ENCODE assay signal across 1 cellular context in the genomic region with DNA sequence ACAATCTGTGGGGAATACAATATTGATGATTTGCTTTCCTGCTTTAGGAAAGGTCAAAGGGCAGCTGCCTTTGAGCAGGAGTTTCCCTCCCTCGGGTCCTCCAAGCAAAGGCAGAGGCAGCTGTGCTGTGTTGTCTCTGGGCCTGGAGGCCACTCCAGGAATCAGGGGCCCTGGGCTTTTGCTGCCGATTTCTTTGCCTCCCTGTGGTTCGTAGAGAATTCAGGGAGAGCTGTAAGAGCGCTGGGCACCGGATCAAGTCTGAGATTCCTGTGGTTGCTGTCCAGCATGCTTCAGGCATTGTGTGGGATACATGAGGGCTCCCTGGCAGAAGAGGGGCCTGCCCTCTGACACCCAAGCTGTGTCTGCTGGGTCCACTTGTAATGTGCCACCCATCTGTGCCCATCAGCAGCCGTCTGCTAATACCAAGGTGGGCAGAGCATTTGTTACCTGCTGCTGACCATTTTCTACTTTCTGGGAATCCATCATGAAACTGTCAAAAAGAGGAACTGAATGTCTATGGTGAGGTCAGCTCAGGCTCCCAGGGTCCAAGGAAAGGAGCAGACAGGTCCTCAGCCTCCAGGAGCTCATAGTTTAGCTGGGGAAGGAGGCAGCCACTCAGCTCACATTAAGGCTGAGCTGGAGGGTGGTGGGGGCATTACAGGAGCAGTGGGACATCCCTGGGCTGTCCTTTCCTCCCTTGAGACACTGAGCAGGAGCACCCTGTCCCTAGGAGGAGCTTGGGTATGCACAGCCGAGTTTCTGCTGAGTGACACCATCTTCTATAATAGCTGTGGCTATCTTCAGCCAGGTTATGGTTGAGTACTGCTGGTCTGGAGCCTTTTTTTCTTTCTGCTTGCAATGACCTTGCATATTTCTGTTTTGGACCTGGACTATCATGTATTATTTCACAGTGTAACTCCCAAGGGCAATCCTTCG.
TF ChIP-seq lines count a peak whose summit lies in the region.

No MANE protein-coding gene starts in this region.

TF ChIP-seq in HepG2, 621 proteins besides CTCF, POLR2A, EP300 and RAD21 (continued from another document):
- TF ChIP-seq CREB3 (CRISPR knock-in tag; IDR thresholded peaks at IDR 0.05): no peak
- no peak for TF ChIP-seq BORCS8-MEF2B (CRISPR knock-in tag; IDR thresholded peaks at IDR 0.05)
- TF ChIP-seq CREM (IDR thresholded peaks at IDR 0.05): no peak
- no peak for TF ChIP-seq CREM (CRISPR knock-in tag; IDR thresholded peaks at IDR 0.05)
- no peak for TF ChIP-seq POGK (CRISPR knock-in tag; conservative IDR thresholded peaks at IDR 0.05)
- TF ChIP-seq RXRB (CRISPR knock-in tag; IDR thresholded peaks at IDR 0.05; ENCODE audit: borderline replicate concordance): no peak
- TF ChIP-seq ZNF749 (CRISPR knock-in tag; IDR thresholded peaks at IDR 0.05; ENCODE audit: borderline replicate concordance): no peak
- TF ChIP-seq NFE2L2 (IDR thresholded peaks at IDR 0.05; ENCODE audit: low read length): peak; percentile 29; the same call in 1 of the 2 replicates
- no peak for TF ChIP-seq SUZ12 (IDR thresholded peaks at IDR 0.05; ENCODE audit: low read depth, low read length)
- peak; percentile 55; the same call in 1 of the 2 replicates for TF ChIP-seq NR2F6 (IDR thresholded peaks at IDR 0.05)
- TF ChIP-seq NR2F6 (CRISPR knock-in tag; IDR thresholded peaks at IDR 0.05): no peak
- no peak for TF ChIP-seq TMF1 (CRISPR knock-in tag; IDR thresholded peaks at IDR 0.05; ENCODE audit: low read depth)
- no peak for TF ChIP-seq TBX3 (IDR thresholded peaks at IDR 0.05; ENCODE audit: borderline replicate concordance)
- TF ChIP-seq RERE (CRISPR knock-in tag; IDR thresholded peaks at IDR 0.05; ENCODE audit: low read depth): no peak
TF ChIP-seq in HepG2: peak in this region for 6.
